Comparison of ENCODE assay signal across 8 cellular contexts in the genomic region with DNA sequence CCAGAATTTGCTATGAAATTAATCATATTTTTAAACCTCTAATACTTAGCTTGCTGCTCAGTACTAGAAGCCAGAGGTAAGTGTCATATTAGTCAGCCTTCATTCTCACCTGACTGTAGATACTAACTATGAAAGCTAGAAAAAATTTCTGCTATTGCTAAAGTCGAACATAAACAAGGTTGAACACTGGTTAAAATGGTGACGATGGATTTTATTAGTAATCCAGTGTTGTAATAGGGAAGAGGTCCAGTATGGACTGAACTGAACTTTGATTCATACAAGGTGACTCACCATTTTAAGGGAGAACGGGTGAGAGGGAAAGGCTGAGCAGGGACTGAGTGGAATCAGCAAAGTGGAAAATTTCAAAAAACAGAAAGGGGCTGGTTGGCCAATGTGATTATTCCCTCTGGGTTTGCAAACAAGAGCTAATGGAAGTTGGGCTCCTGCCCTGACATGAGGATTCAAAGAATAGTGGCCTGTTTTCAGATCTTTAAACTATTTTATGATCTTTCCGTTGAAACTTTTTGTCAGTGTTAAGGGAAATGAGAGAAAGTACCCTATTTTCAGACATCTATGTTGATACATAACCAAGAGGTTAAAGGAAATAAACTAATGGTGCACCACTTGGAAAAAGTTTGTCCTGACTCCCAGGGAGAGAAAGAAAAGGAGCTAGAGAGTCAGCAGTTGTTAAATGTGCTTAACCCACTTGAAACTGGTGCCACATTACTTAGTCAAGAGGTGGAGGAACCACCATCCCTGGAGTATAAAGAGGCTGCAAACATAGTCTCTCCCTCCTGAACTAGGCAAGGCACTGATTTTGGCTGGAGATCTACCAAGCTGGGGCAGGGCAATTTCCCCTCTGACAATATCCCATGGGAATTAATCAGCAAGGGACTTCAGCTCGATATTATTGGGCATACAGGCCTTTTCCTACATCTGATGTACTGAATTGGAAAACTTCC. TPM values are rescaled to one million over a fixed set of nuclear protein-coding genes. Genes with fewer than 3 reads are reported as not detected.
A peak's percentile ranks its signal among the peaks of the same experiment; 100 is the strongest.
DNase-seq lines count a peak whose midpoint lies in the region; ATAC-seq, FAIRE-seq and TF ChIP-seq lines count a peak whose summit lies in the region.
"Had no signal": no experiment of that assay in that cellular context is flagged by ENCODE, and none has a peak within 500 bp of the region (broad histone marks: within the 10 kb centered on the region; RNA-seq: fewer than 3 reads in every experiment).

No MANE protein-coding gene starts in this region.

- H3K4me1 ChIP-seq in liver (ENCODE audit: control insufficient read depth in 4 of 4, insufficient read depth in 4 of 4, low read length in 3 of 4): peaks cover 9 to 37% (median 21%) of the 10 kb centered on the region in 4 donors

- H3K4me3 ChIP-seq in LNCaP clone FGC (ENCODE audit: low read depth, low read length) (no peak overlapping the region), liver (ENCODE audit: low read depth in 1 of 3, low read length in 3 of 3) (no peak overlapping the region), WERI-Rb-1 (ENCODE audit: low read depth, low read length) (no peak overlapping the region)

- no peak for TF ChIP-seq CTCF in LNCaP clone FGC (IDR thresholded peaks at IDR 0.05; ENCODE audit: control insufficient read depth, extremely low read depth, insufficient read depth)
- no peak for TF ChIP-seq CTCF in liver (IDR thresholded peaks at IDR 0.05; ENCODE audit: low read depth, low read length, missing input control)
- TF ChIP-seq CTCF in WERI-Rb-1 (IDR thresholded peaks at IDR 0.05; ENCODE audit: low read depth, low read length): no peak

- DNase-seq in LNCaP clone FGC (ENCODE audit: low read depth) (peak; percentile 32), dedifferentiated amniotic fluid mesenchymal stem cell (ENCODE audit: extremely low spot score) (peak; percentile 83), urothelium cell line (ENCODE audit: low spot score) (peak; percentile 56), WERI-Rb-1 (no peak), NAMALWA (ENCODE audit: low spot score) (no peak)
- DNase-seq: activated naive CD8-positive, alpha-beta T cell treated with anti-CD3 and anti-CD28 coated beads, Interleukin-2, amount 10 ng/mL, durations not matched to agents 7 days and 5 days had no signal

- no peaks in the 10 kb centered on the region for H3K9me3 ChIP-seq in liver (ENCODE audit: control insufficient read depth in 4 of 4, low read length in 3 of 4)
- no peaks in the 10 kb centered on the region for H3K9me3 ChIP-seq in WERI-Rb-1 (ENCODE audit: severe bottlenecking)

- WGBS in liver: 35% methylated on average over 5 of the region's 5 CpGs

- H3K27ac ChIP-seq in liver (ENCODE audit: low read depth in 1 of 2, low read length in 2 of 2) (peak overlapping the region; percentile 94 to 99), WERI-Rb-1 (no peak overlapping the region)

- ATAC-seq in HG02642 (IDR thresholded peaks at IDR 0.05; ENCODE audit: poor library complexity, unreplicated experiment): no peak

- TF ChIP-seq RAD21 in liver (IDR thresholded peaks at IDR 0.05): peak; percentile 60 to 65

- H3K36me3 ChIP-seq in liver (ENCODE audit: control insufficient read depth in 4 of 4, insufficient read depth in 3 of 4, low read depth in 1 of 4, low read length in 3 of 4): no peaks in the 10 kb centered on the region
- H3K36me3 ChIP-seq in WERI-Rb-1: no peaks in the 10 kb centered on the region

- no peak for FAIRE-seq in urothelium cell line (lab: Jason Lieb, UNC)

- H3K27me3 ChIP-seq in liver (ENCODE audit: control insufficient read depth in 4 of 4, insufficient read depth in 4 of 4, low read length in 3 of 4): no peaks in the 10 kb centered on the region
- H3K27me3 ChIP-seq in WERI-Rb-1 (ENCODE audit: insufficient read depth, low read depth, severe bottlenecking): peaks cover 6% of the 10 kb centered on the region

- peak overlapping the region; percentile 67 to 95 for H3K9ac ChIP-seq in liver (ENCODE audit: low read depth in 1 of 2, low read length in 2 of 2)

TF ChIP-seq in liver, 16 proteins besides CTCF, POLR2A, EP300 and RAD21:
- TF ChIP-seq GABPA (IDR thresholded peaks at IDR 0.05 in 1 of 2, conservative IDR thresholded peaks at IDR 0.05 in 1 of 2) (no peak), NR2F2 (IDR thresholded peaks at IDR 0.05) (no peak), TAF1 (conservative IDR thresholded peaks at IDR 0.05) (peak; percentile 87), FOXA1 (IDR thresholded peaks at IDR 0.05) (peak; percentile 66), FOXA2 (IDR thresholded peaks at IDR 0.05) (peak; percentile 77), RXRA (IDR thresholded peaks at IDR 0.05) (peak; percentile 94 to 97), EGR1 (IDR thresholded peaks at IDR 0.05; ENCODE audit: low read depth in 2 of 2) (peak; percentile 64 to 89), SP1 (IDR thresholded peaks at IDR 0.05) (peak; percentile 95), JUND (IDR thresholded peaks at IDR 0.05) (peak; percentile 99), HNF4G (IDR thresholded peaks at IDR 0.05) (peak; percentile 55), YY1 (IDR thresholded peaks at IDR 0.05) (peak; percentile 93), HNF4A (conservative IDR thresholded peaks at IDR 0.05) (peak; percentile 91 to 94)
- TF ChIP-seq, protein P1, sequence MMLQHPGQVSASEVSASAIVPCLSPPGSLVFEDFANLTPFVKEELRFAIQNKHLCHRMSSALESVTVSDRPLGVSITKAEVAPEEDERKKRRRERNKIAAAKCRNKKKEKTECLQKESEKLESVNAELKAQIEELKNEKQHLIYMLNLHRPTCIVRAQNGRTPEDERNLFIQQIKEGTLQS (IDR thresholded peaks at IDR 0.05): peak; percentile 97
- TF ChIP-seq, protein P2, sequence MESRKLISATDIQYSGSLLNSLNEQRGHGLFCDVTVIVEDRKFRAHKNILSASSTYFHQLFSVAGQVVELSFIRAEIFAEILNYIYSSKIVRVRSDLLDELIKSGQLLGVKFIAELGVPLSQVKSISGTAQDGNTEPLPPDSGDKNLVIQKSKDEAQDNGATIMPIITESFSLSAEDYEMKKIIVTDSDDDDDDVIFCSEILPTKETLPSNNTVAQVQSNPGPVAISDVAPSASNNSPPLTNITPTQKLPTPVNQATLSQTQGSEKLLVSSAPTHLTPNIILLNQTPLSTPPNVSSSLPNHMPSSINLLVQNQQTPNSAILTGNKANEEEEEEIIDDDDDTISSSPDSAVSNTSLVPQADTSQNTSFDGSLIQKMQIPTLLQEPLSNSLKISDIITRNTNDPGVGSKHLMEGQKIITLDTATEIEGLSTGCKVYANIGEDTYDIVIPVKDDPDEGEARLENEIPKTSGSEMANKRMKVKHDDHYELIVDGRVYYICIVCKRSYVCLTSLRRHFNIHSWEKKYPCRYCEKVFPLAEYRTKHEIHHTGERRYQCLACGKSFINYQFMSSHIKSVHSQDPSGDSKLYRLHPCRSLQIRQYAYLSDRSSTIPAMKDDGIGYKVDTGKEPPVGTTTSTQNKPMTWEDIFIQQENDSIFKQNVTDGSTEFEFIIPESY (IDR thresholded peaks at IDR 0.05): peak; percentile 72
- TF ChIP-seq, protein P3, sequence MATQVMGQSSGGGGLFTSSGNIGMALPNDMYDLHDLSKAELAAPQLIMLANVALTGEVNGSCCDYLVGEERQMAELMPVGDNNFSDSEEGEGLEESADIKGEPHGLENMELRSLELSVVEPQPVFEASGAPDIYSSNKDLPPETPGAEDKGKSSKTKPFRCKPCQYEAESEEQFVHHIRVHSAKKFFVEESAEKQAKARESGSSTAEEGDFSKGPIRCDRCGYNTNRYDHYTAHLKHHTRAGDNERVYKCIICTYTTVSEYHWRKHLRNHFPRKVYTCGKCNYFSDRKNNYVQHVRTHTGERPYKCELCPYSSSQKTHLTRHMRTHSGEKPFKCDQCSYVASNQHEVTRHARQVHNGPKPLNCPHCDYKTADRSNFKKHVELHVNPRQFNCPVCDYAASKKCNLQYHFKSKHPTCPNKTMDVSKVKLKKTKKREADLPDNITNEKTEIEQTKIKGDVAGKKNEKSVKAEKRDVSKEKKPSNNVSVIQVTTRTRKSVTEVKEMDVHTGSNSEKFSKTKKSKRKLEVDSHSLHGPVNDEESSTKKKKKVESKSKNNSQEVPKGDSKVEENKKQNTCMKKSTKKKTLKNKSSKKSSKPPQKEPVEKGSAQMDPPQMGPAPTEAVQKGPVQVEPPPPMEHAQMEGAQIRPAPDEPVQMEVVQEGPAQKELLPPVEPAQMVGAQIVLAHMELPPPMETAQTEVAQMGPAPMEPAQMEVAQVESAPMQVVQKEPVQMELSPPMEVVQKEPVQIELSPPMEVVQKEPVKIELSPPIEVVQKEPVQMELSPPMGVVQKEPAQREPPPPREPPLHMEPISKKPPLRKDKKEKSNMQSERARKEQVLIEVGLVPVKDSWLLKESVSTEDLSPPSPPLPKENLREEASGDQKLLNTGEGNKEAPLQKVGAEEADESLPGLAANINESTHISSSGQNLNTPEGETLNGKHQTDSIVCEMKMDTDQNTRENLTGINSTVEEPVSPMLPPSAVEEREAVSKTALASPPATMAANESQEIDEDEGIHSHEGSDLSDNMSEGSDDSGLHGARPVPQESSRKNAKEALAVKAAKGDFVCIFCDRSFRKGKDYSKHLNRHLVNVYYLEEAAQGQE (IDR thresholded peaks at IDR 0.05): peak; percentile 90
- TF ChIP-seq, protein P4, sequence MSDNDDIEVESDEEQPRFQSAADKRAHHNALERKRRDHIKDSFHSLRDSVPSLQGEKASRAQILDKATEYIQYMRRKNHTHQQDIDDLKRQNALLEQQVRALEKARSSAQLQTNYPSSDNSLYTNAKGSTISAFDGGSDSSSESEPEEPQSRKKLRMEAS (IDR thresholded peaks at IDR 0.05): peak; percentile 71

RNA-seq across cellular contexts. Expression of a gene that starts 15.3 kb away (rescaled TPM):
- total RNA-seq in liver: 100 to 1,000 TPM; 128 to 131 TPM
- 100 to 1,000 TPM; 159 to 540 TPM for polyA plus RNA-seq in liver

RNA-seq across cellular contexts. Expression of a gene that starts 55.7 kb away (rescaled TPM):
- total RNA-seq in liver: 100 to 1,000 TPM in 1 of 2 donors, 10 to 100 TPM in 1; 63.8 to 129 TPM
- polyA plus RNA-seq in liver: 100 to 1,000 TPM; 195 to 699 TPM
- total RNA-seq: activated naive CD8-positive, alpha-beta T cell treated with anti-CD3 and anti-CD28 coated beads, Interleukin-2, amount 10 ng/mL, durations not matched to agents 7 days and 5 days had no signal

Comparison
In these comparisons a context has a peak if more than half of its experiments do, and no peak if none do; other contexts are left out.
1. DNase-seq: peak in LNCaP clone FGC (single experiment), dedifferentiated amniotic fluid mesenchymal stem cell (single experiment) and urothelium cell line (single experiment); none in WERI-Rb-1 (single experiment) and NAMALWA (single experiment).